ENCODE assay signal across 14 cellular contexts in the genomic region with DNA sequence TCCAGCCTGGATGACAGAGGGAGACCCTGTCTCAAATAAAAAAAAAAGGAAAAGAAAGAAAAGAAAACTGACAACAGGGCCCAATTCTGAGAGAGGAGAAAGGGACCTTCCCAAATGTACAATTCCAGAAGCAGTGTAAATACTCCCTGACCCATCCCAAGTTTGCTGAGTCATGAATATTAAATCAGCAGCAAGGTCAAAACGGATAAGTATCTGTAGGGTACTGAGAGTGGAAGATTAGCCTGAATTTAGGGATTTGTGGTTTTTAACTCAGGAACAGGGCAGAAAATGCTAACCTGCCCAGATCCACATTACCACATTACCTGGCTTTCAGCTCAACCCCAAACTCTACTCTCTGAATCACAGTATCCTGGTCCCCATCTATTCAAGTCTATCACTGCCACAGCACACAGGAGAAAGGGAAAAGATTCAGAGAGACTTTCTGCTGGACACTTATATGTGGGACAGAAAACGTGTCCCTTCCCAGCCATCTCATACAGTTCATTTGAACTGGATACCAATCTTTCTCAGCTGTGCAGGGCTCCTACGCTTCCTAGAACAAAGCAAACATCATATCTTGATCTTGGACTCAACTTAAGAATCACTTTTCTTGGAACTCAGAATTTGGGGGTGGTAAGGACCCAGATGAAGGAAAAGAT. TPM values are rescaled to one million over a fixed set of nuclear protein-coding genes. Genes with fewer than 3 reads are reported as not detected.
DNase-seq lines count a peak whose midpoint lies in the region; ATAC-seq, FAIRE-seq and TF ChIP-seq lines count a peak whose summit lies in the region.
"Had no signal": no experiment of that assay in that cellular context is flagged by ENCODE, and none has a peak within 500 bp of the region (broad histone marks: within the 10 kb centered on the region; RNA-seq: fewer than 3 reads in every experiment).

No MANE protein-coding gene starts in this region.

- POLR2A ChIA-PET in MCF 10A (lab: Yijun Ruan, JAX): interaction anchor here (0.9 to 10.5 kb wide), 5 partner anchors 15 to 167 kb away, joined by 4 to 206 read pairs (median 67); partner anchors contain the start of genes CHRNB1, MPDU1, SAT2 and SOX15
- POLR2A ChIA-PET in activated naive CD8-positive, alpha-beta T cell treated with anti-CD3 and anti-CD28 coated beads, Interleukin-2, amount 10 ng/mL, durations not matched to agents 7 days and 5 days (lab: Charles Lee): interaction anchor here (0.5 to 0.6 kb wide), 2 partner anchors 37 to 75 kb away, joined by 3 read pairs; partner anchors contain the start of gene TP53

- H3K79me2 ChIP-seq in keratinocyte (ENCODE audit: control insufficient read depth, insufficient read depth, low read length): peaks cover 67% of the 10 kb centered on the region

- no peaks in the 10 kb centered on the region for H3K9me1 ChIP-seq in keratinocyte (ENCODE audit: control insufficient read depth, extremely low read depth, insufficient read depth, low read length)

- dilution Hi-C loops in keratinocyte (cut with MboI; ENCODE audit: extremely low pct_ligation_motif_present, low sequenced_read_pairs): no loop called here

- peak overlapping the region; percentile 57 for H3K27ac Mint-ChIP-seq in MCF 10A (ENCODE audit: low read depth, unreplicated experiment)
- no peak overlapping the region for H3K27ac Mint-ChIP-seq in activated naive CD8-positive, alpha-beta T cell treated with anti-CD3 and anti-CD28 coated beads, Interleukin-2, amount 10 ng/mL, durations not matched to agents 7 days and 5 days
- H3K27ac Mint-ChIP-seq: activated naive CD4-positive, alpha-beta T cell treated with anti-CD3 and anti-CD28 coated beads for 36 hours had no signal

- H3K27me3 Mint-ChIP-seq in MCF 10A (ENCODE audit: insufficient read depth, unreplicated experiment): no peaks in the 10 kb centered on the region
- no peaks in the 10 kb centered on the region for H3K27me3 Mint-ChIP-seq in activated naive CD8-positive, alpha-beta T cell treated with anti-CD3 and anti-CD28 coated beads, Interleukin-2, amount 10 ng/mL, durations not matched to agents 7 days and 5 days

- no peaks in the 10 kb centered on the region for H3K9me3 Mint-ChIP-seq in MCF 10A (ENCODE audit: unreplicated experiment)
- no peaks in the 10 kb centered on the region for H3K9me3 Mint-ChIP-seq in activated naive CD8-positive, alpha-beta T cell treated with anti-CD3 and anti-CD28 coated beads, Interleukin-2, amount 10 ng/mL, durations not matched to agents 7 days and 5 days
- H3K9me3 Mint-ChIP-seq: activated naive CD4-positive, alpha-beta T cell treated with anti-CD3 and anti-CD28 coated beads for 36 hours had no signal

- H3K27ac ChIP-seq in breast epithelium: no peak overlapping the region
- H3K27ac ChIP-seq in keratinocyte (ENCODE audit: control insufficient read depth, insufficient read depth, low read length): no peak overlapping the region
- no peak overlapping the region for H3K27ac ChIP-seq in subcutaneous abdominal adipose tissue (ENCODE audit: low read depth, low read length)
- H3K27ac ChIP-seq: left lung had no signal

- H3K9me3 ChIP-seq in breast epithelium (no peaks in the 10 kb centered on the region), keratinocyte (ENCODE audit: control insufficient read depth, low read depth, low read length) (no peaks in the 10 kb centered on the region), subcutaneous abdominal adipose tissue (ENCODE audit: control insufficient read depth in 5 of 5, low read length in 5 of 5) (no peaks in the 10 kb centered on the region)
- H3K9me3 ChIP-seq: left lung had no signal

- intact Hi-C loops in MCF 10A (cut with micrococcal nuclease): no loop called here
- intact Hi-C loops in breast epithelium (cut with DNase I; ENCODE audit: low total_unique reads): no loop called here

- no peak overlapping the region for H2AFZ ChIP-seq in keratinocyte (ENCODE audit: control insufficient read depth, low read length)

- H3K9ac ChIP-seq in keratinocyte (ENCODE audit: control insufficient read depth, extremely low read depth, insufficient read depth, low read length) (no peak overlapping the region), subcutaneous abdominal adipose tissue (ENCODE audit: low read length in 5 of 5) (peak overlapping the region in 4 of 5 donors; percentile 14 to 61 (median 48))

- BruUV-seq in MCF 10A (replicated peaks; lab: Mats Ljungman, UMichigan): no TSS peak

- ATAC-seq in activated naive CD8-positive, alpha-beta T cell treated with anti-CD3 and anti-CD28 coated beads, Interleukin-2, amount 10 ng/mL, durations not matched to agents 7 days and 5 days (ENCODE audit: low read depth): no peak
- no peak for ATAC-seq in GM18520 (IDR thresholded peaks at IDR 0.05; ENCODE audit: unreplicated experiment)
- ATAC-seq: left lung had no signal

- no peak for FAIRE-seq in keratinocyte (lab: Jason Lieb, UNC)

- H3K4me1 Mint-ChIP-seq in MCF 10A (ENCODE audit: insufficient read depth, unreplicated experiment): peaks cover 32% of the 10 kb centered on the region
- peaks cover 28% of the 10 kb centered on the region for H3K4me1 Mint-ChIP-seq in activated naive CD8-positive, alpha-beta T cell treated with anti-CD3 and anti-CD28 coated beads, Interleukin-2, amount 10 ng/mL, durations not matched to agents 7 days and 5 days

- H3K36me3 Mint-ChIP-seq in MCF 10A (ENCODE audit: insufficient read depth, unreplicated experiment): peaks cover 36% of the 10 kb centered on the region
- H3K36me3 Mint-ChIP-seq in activated naive CD8-positive, alpha-beta T cell treated with anti-CD3 and anti-CD28 coated beads, Interleukin-2, amount 10 ng/mL, durations not matched to agents 7 days and 5 days: peaks cover 1% of the 10 kb centered on the region

- CTCF ChIA-PET in MCF 10A (lab: Yijun Ruan, JAX): interaction anchor here (0.5 to 3.4 kb wide), 9 partner anchors 10 to 1018 kb away, joined by 3 to 13 read pairs (median 3); partner anchors contain the start of genes SOX15, TP53 and WRAP53

- peak overlapping the region; percentile 80 for H3K4me3 Mint-ChIP-seq in MCF 10A (ENCODE audit: unreplicated experiment)
- peak overlapping the region; percentile 28 for H3K4me3 Mint-ChIP-seq in activated naive CD8-positive, alpha-beta T cell treated with anti-CD3 and anti-CD28 coated beads, Interleukin-2, amount 10 ng/mL, durations not matched to agents 7 days and 5 days
- H3K4me3 Mint-ChIP-seq: activated naive CD4-positive, alpha-beta T cell treated with anti-CD3 and anti-CD28 coated beads for 36 hours had no signal

- H3K27me3 ChIP-seq in breast epithelium: no peaks in the 10 kb centered on the region
- no peaks in the 10 kb centered on the region for H3K27me3 ChIP-seq in keratinocyte (ENCODE audit: control insufficient read depth, extremely low read depth, insufficient read depth, low read length)
- no peaks in the 10 kb centered on the region for H3K27me3 ChIP-seq in subcutaneous abdominal adipose tissue (ENCODE audit: control insufficient read depth in 5 of 5, insufficient read depth in 4 of 5, low read length in 5 of 5)
- H3K27me3 ChIP-seq: left lung had no signal

- H3K4me1 ChIP-seq in breast epithelium (peaks cover 0 to 21% of the 10 kb centered on the region in 2 donors), keratinocyte (ENCODE audit: control insufficient read depth, extremely low read depth, insufficient read depth, low read length) (peaks cover 20% of the 10 kb centered on the region), subcutaneous abdominal adipose tissue (ENCODE audit: control insufficient read depth in 5 of 5, insufficient read depth in 5 of 5, low read length in 5 of 5) (peaks cover 0 to 35% (median 28%) of the 10 kb centered on the region in 5 donors)

- DNase-seq in MCF 10A (ENCODE audit: unreplicated experiment) (no peak), breast epithelium (ENCODE audit: low spot score in 2 of 2) (no peak), keratinocyte (ENCODE audit: low read depth, low spot score) (no peak), GM10266 (ENCODE audit: extremely low spot score) (no peak), NCI-H1092 treated with DMSO at 0.1 percent for 48 hours (lab: John Stamatoyannopoulos, UW) (no peak)
- no peak for DNase-seq in activated naive CD8-positive, alpha-beta T cell treated with anti-CD3 and anti-CD28 coated beads, Interleukin-2, amount 10 ng/mL, durations not matched to agents 7 days and 5 days
- DNase-seq: activated naive CD4-positive, alpha-beta T cell treated with anti-CD3 and anti-CD28 coated beads for 36 hours; C1 segment of cervical spinal cord; left lung; NCI-H1417 treated with DMSO at 0.1 percent for 48 hours; stimulated activated CD8-positive, alpha-beta memory T cell treated with anti-CD3 and anti-CD28 coated beads, Interleukin-4, amount 100 ng/mL, for 48 hours had no signal

- TF ChIP-seq POLR2A in breast epithelium (IDR thresholded peaks at IDR 0.05): no peak

- H3K4me3 ChIP-seq in breast epithelium (no peak overlapping the region), keratinocyte (ENCODE audit: control insufficient read depth in 2 of 3, extremely low read depth in 1 of 3, insufficient read depth in 2 of 3, low read depth in 1 of 3, low read length in 3 of 3) (peak overlapping the region in 2 of 3 experiments; percentile 2), subcutaneous abdominal adipose tissue (ENCODE audit: low read depth in 1 of 5, low read length in 5 of 5) (no peak overlapping the region)
- H3K4me3 ChIP-seq: skin epidermis had no signal

- H4K20me1 ChIP-seq in keratinocyte (ENCODE audit: control insufficient read depth, extremely low read depth, insufficient read depth, low read length): peaks cover 3% of the 10 kb centered on the region

- H3K36me3 ChIP-seq in breast epithelium: no peaks in the 10 kb centered on the region
- peaks cover 0 to 9% of the 10 kb centered on the region in 2 experiments for H3K36me3 ChIP-seq in keratinocyte (ENCODE audit: control insufficient read depth in 2 of 2, extremely low read depth in 1 of 2, insufficient read depth in 2 of 2, low read length in 2 of 2)
- peaks cover 0 to 11% (median 6%) of the 10 kb centered on the region in 5 donors for H3K36me3 ChIP-seq in subcutaneous abdominal adipose tissue (ENCODE audit: control insufficient read depth in 5 of 5, insufficient read depth in 5 of 5, low read length in 5 of 5)

- H3K4me2 ChIP-seq in keratinocyte (ENCODE audit: control insufficient read depth, extremely low read depth, insufficient read depth, low read depth, low read length): peak overlapping the region; percentile 4

- TF ChIP-seq CTCF in MCF 10A (IDR thresholded peaks at IDR 0.05; ENCODE audit: unreplicated experiment) (no peak), breast epithelium (IDR thresholded peaks at IDR 0.05) (no peak), keratinocyte (optimal IDR thresholded peaks at IDR 0.05 in 1 of 3, IDR thresholded peaks at IDR 0.05 in 1 of 3, conservative IDR thresholded peaks at IDR 0.05 in 1 of 3; ENCODE audit: extremely low read depth in 1 of 3, insufficient read depth in 2 of 3, low read length in 3 of 3) (no peak), GM10266 (IDR thresholded peaks at IDR 0.05; ENCODE audit: control insufficient read depth, insufficient read depth, low read depth, missing control alignments) (no peak)

RNA-seq across cellular contexts. Expression of gene FXR2, which starts 2.9 kb away (rescaled TPM):
- total RNA-seq in MCF 10A (2022): 60.7 and 65.1 TPM in 2 replicates
- 10 to 100 TPM; 22.8 to 33.9 (median 25.6) TPM for total RNA-seq in breast epithelium
- total RNA-seq in activated naive CD8-positive, alpha-beta T cell treated with anti-CD3 and anti-CD28 coated beads, Interleukin-2, amount 10 ng/mL, durations not matched to agents 7 days and 5 days: 10 to 100 TPM; 37.7 to 38.2 TPM
- 30.6 to 44.3 TPM (median 32.2 TPM) in 3 replicates for polyA plus RNA-seq in keratinocyte
- 18.0 TPM for polyA plus RNA-seq in keratinocyte (2011; ENCODE audit: low read depth)
- 30.5 and 40.9 TPM in 2 replicates for polyA plus RNA-seq in keratinocyte (2011; cell fraction: cytosol; rRNA removed)
- 54.7 and 71.5 TPM in 2 replicates for polyA plus RNA-seq in keratinocyte (2011; cell fraction: nucleus; rRNA removed)
- polyA plus RNA-seq in keratinocyte (2012; ENCODE audit: low replicate concordance): 27.7 and 31.6 TPM in 2 replicates
- polyA minus RNA-seq in keratinocyte: 30.3 to 82.2 TPM (median 47.0 TPM) in 3 replicates
- 51.0 TPM for polyA minus RNA-seq in keratinocyte (2011; cell fraction: cytosol; rRNA and poly(A)+ RNA removed)
- 21.5 and 22.6 TPM in 2 replicates for polyA minus RNA-seq in keratinocyte (2011; cell fraction: nucleus; rRNA and poly(A)+ RNA removed)

RNA-seq across cellular contexts. Expression of gene SAT2, which starts 15.9 kb away (rescaled TPM):
- 66.8 and 82.7 TPM in 2 replicates for total RNA-seq in MCF 10A (2022)
- total RNA-seq in breast epithelium: 10 to 100 TPM; 52.5 to 78.4 (median 62.9) TPM
- total RNA-seq in activated naive CD8-positive, alpha-beta T cell treated with anti-CD3 and anti-CD28 coated beads, Interleukin-2, amount 10 ng/mL, durations not matched to agents 7 days and 5 days: 10 to 100 TPM; 40.0 to 41.2 TPM
- 23.5 to 26.9 TPM (median 25.8 TPM) in 3 replicates for polyA plus RNA-seq in keratinocyte
- polyA plus RNA-seq in keratinocyte (2011; ENCODE audit: low read depth): 43.2 TPM
- 20.9 and 25.2 TPM in 2 replicates for polyA plus RNA-seq in keratinocyte (2011; cell fraction: cytosol; rRNA removed)
- polyA plus RNA-seq in keratinocyte (2011; cell fraction: nucleus; rRNA removed): 37.4 and 39.0 TPM in 2 replicates
- 41.1 and 68.2 TPM in 2 replicates for polyA plus RNA-seq in keratinocyte (2012; ENCODE audit: low replicate concordance)
- polyA minus RNA-seq in keratinocyte: 6.8 to 8.1 TPM (median 7.4 TPM) in 3 replicates
- 7.1 TPM for polyA minus RNA-seq in keratinocyte (2011; cell fraction: cytosol; rRNA and poly(A)+ RNA removed)
- 3.7 and 5.3 TPM in 2 replicates for polyA minus RNA-seq in keratinocyte (2011; cell fraction: nucleus; rRNA and poly(A)+ RNA removed)

RNA-seq across cellular contexts. Expression of gene SHBG, which starts 18.2 kb away (rescaled TPM):
- total RNA-seq in MCF 10A (2022): 0.35 and 1.1 TPM in 2 replicates
- under 1 TPM in 1 of 3 donors, not detected in 2; 0.16 TPM for total RNA-seq in breast epithelium
- not detected for total RNA-seq in activated naive CD8-positive, alpha-beta T cell treated with anti-CD3 and anti-CD28 coated beads, Interleukin-2, amount 10 ng/mL, durations not matched to agents 7 days and 5 days
- 0.14 to 0.44 TPM (median 0.23 TPM) in 3 replicates for polyA plus RNA-seq in keratinocyte
- not detected for polyA plus RNA-seq in keratinocyte (2011; ENCODE audit: low read depth)
- 0.12 and 0.17 TPM in 2 replicates for polyA plus RNA-seq in keratinocyte (2011; cell fraction: cytosol; rRNA removed)
- 0.17 and 0.41 TPM in 2 replicates for polyA plus RNA-seq in keratinocyte (2011; cell fraction: nucleus; rRNA removed)
- polyA plus RNA-seq in keratinocyte (2012; ENCODE audit: low replicate concordance): 0.27 and 0.28 TPM in 2 replicates
- not detected in 3 replicates for polyA minus RNA-seq in keratinocyte
- polyA minus RNA-seq in keratinocyte (2011; cell fraction: cytosol; rRNA and poly(A)+ RNA removed): not detected
- polyA minus RNA-seq in keratinocyte (2011; cell fraction: nucleus; rRNA and poly(A)+ RNA removed): 0.63 TPM in 1 of 2 replicates, not detected in the other
- total RNA-seq: activated naive CD4-positive, alpha-beta T cell treated with anti-CD3 and anti-CD28 coated beads for 36 hours had no signal

RNA-seq across cellular contexts. Expression of gene SOX15, which starts 21.9 kb away (rescaled TPM):
- total RNA-seq in MCF 10A (2022) (32.6 and 34.4 TPM in 2 replicates), breast epithelium (1 to 10 TPM; 1.3 to 4.1 (median 1.6) TPM)
- total RNA-seq in activated naive CD8-positive, alpha-beta T cell treated with anti-CD3 and anti-CD28 coated beads, Interleukin-2, amount 10 ng/mL, durations not matched to agents 7 days and 5 days: under 1 TPM; 0.30 to 0.57 TPM
- polyA plus RNA-seq in keratinocyte: 85.7 to 111 TPM (median 86.2 TPM) in 3 replicates
- 21.8 TPM for polyA plus RNA-seq in keratinocyte (2011; ENCODE audit: low read depth)
- 60.4 and 130 TPM in 2 replicates for polyA plus RNA-seq in keratinocyte (2011; cell fraction: cytosol; rRNA removed)
- 100.0 and 127 TPM in 2 replicates for polyA plus RNA-seq in keratinocyte (2011; cell fraction: nucleus; rRNA removed)
- 93.4 and 183 TPM in 2 replicates for polyA plus RNA-seq in keratinocyte (2012; ENCODE audit: low replicate concordance)
- polyA minus RNA-seq in keratinocyte: 38.9 to 110 TPM (median 44.2 TPM) in 3 replicates
- 177 TPM for polyA minus RNA-seq in keratinocyte (2011; cell fraction: cytosol; rRNA and poly(A)+ RNA removed)
- 83.3 and 86.1 TPM in 2 replicates for polyA minus RNA-seq in keratinocyte (2011; cell fraction: nucleus; rRNA and poly(A)+ RNA removed)

RNA-seq across cellular contexts. Expression of gene MPDU1, which starts 28.1 kb away (rescaled TPM):
- 52.0 and 56.5 TPM in 2 replicates for total RNA-seq in MCF 10A (2022)
- 100 to 1,000 TPM in 1 of 3 donors, 10 to 100 TPM in 2; 66.6 to 140 (median 74.4) TPM for total RNA-seq in breast epithelium
- 10 to 100 TPM; 50.2 TPM for total RNA-seq in activated naive CD8-positive, alpha-beta T cell treated with anti-CD3 and anti-CD28 coated beads, Interleukin-2, amount 10 ng/mL, durations not matched to agents 7 days and 5 days
- 57.8 to 71.5 TPM (median 63.0 TPM) in 3 replicates for polyA plus RNA-seq in keratinocyte
- polyA plus RNA-seq in keratinocyte (2011; ENCODE audit: low read depth): 4.6 TPM
- 34.9 and 50.7 TPM in 2 replicates for polyA plus RNA-seq in keratinocyte (2011; cell fraction: cytosol; rRNA removed)
- polyA plus RNA-seq in keratinocyte (2011; cell fraction: nucleus; rRNA removed): 59.1 and 75.4 TPM in 2 replicates
- polyA plus RNA-seq in keratinocyte (2012; ENCODE audit: low replicate concordance): 32.9 and 34.3 TPM in 2 replicates
- 56.7 to 87.7 TPM (median 77.3 TPM) in 3 replicates for polyA minus RNA-seq in keratinocyte
- polyA minus RNA-seq in keratinocyte (2011; cell fraction: cytosol; rRNA and poly(A)+ RNA removed): 35.3 TPM
- polyA minus RNA-seq in keratinocyte (2011; cell fraction: nucleus; rRNA and poly(A)+ RNA removed): 21.5 and 22.4 TPM in 2 replicates

Comparison
In these comparisons a context has a peak if more than half of its experiments do, and no peak if none do; other contexts are left out.
1. H3K4me3 ChIP-seq: peak in keratinocyte (2 of 3); none in breast epithelium (0 of 3) and subcutaneous abdominal adipose tissue (0 of 5).